Comparison of ENCODE assay signal across 9 cellular contexts in genomic region chr2:47002480-47003381, GRCh38.
DNase-seq lines count a peak whose midpoint lies in the region; ATAC-seq and TF ChIP-seq lines count a peak whose summit lies in the region.
"Had no signal": no experiment of that assay in that cellular context is flagged by ENCODE, and none has a peak within 500 bp of the region (broad histone marks: within the 10 kb centered on the region; RNA-seq: fewer than 3 reads in every experiment).

No MANE protein-coding gene starts in this region.

- CTCF ChIA-PET in activated B cell treated with CpG ODN at 0.5 μM for 24 hours (lab: Charles Lee): no interaction called here

- peak overlapping the region; percentile 27 to 37 for H3K27ac ChIP-seq in right atrium auricular region

- POLR2A ChIA-PET in activated B cell treated with CpG ODN at 0.5 μM for 24 hours (lab: Charles Lee): no interaction called here

- no peaks in the 10 kb centered on the region for H3K9me3 ChIP-seq in right atrium auricular region

- peak overlapping the region; percentile 24 for H3K27ac Mint-ChIP-seq in activated B cell treated with CpG ODN at 0.5 μM for 24 hours
- peak overlapping the region; percentile 7 for H3K27ac Mint-ChIP-seq in stimulated activated memory B cell treated with anti-CD40 and anti-IgM and Interleukin-4, amounts not matched to agents 10 μg/mL and 1 μg/mL and 100 μg/mL, for 72 hours

- peaks cover 23% of the 10 kb centered on the region for H3K36me3 ChIP-seq in right atrium auricular region

- ATAC-seq in activated B cell treated with CpG ODN at 0.5 μM for 24 hours (ENCODE audit: low read depth) (no peak), HG03378 (IDR thresholded peaks at IDR 0.05; ENCODE audit: unreplicated experiment) (no peak)
- ATAC-seq in stimulated activated memory B cell treated with anti-CD40 and anti-IgM and Interleukin-4, amounts not matched to agents 10 μg/mL and 1 μg/mL and 100 μg/mL, for 72 hours: peak; percentile 51

- DNase-seq in NCI-H748 (lab: John Stamatoyannopoulos, UW; ENCODE audit: unreplicated experiment): peak; percentile 30
- DNase-seq in NCI-H748 treated with DMSO at 0.1 percent for 48 hours (lab: John Stamatoyannopoulos, UW): no peak
- DNase-seq in activated B cell treated with CpG ODN at 0.5 μM for 24 hours: no peak
- peak; percentile 65 for DNase-seq in right atrium auricular region (ENCODE audit: low spot score)
- no peak for DNase-seq in activated T-cell treated with anti-CD3 and anti-CD28 coated beads for 4 hours
- no peak for DNase-seq in activated CD4-positive, CD25-positive, alpha-beta regulatory T cell (lab: John Stamatoyannopoulos, UW)

- TF ChIP-seq CTCF in activated B cell treated with CpG ODN at 0.5 μM for 24 hours (IDR thresholded peaks at IDR 0.05) (no peak), right atrium auricular region (IDR thresholded peaks at IDR 0.05) (no peak)

- H3K36me3 Mint-ChIP-seq in activated B cell treated with CpG ODN at 0.5 μM for 24 hours (ENCODE audit: low read depth): peaks cover 82% of the 10 kb centered on the region
- H3K36me3 Mint-ChIP-seq in stimulated activated memory B cell treated with anti-CD40 and anti-IgM and Interleukin-4, amounts not matched to agents 10 μg/mL and 1 μg/mL and 100 μg/mL, for 72 hours: peaks cover 62% of the 10 kb centered on the region

- no peaks in the 10 kb centered on the region for H3K4me1 Mint-ChIP-seq in activated B cell treated with CpG ODN at 0.5 μM for 24 hours
- peaks cover 9% of the 10 kb centered on the region for H3K4me1 Mint-ChIP-seq in stimulated activated memory B cell treated with anti-CD40 and anti-IgM and Interleukin-4, amounts not matched to agents 10 μg/mL and 1 μg/mL and 100 μg/mL, for 72 hours

- no peaks in the 10 kb centered on the region for H3K9me3 Mint-ChIP-seq in activated B cell treated with CpG ODN at 0.5 μM for 24 hours
- H3K9me3 Mint-ChIP-seq in stimulated activated memory B cell treated with anti-CD40 and anti-IgM and Interleukin-4, amounts not matched to agents 10 μg/mL and 1 μg/mL and 100 μg/mL, for 72 hours: no peaks in the 10 kb centered on the region

- no peaks in the 10 kb centered on the region for H3K27me3 Mint-ChIP-seq in activated B cell treated with CpG ODN at 0.5 μM for 24 hours
- H3K27me3 Mint-ChIP-seq in stimulated activated memory B cell treated with anti-CD40 and anti-IgM and Interleukin-4, amounts not matched to agents 10 μg/mL and 1 μg/mL and 100 μg/mL, for 72 hours: no peaks in the 10 kb centered on the region
- H3K27me3 Mint-ChIP-seq: B cell had no signal

- H3K4me3 Mint-ChIP-seq in activated B cell treated with CpG ODN at 0.5 μM for 24 hours: no peak overlapping the region
- no peak overlapping the region for H3K4me3 Mint-ChIP-seq in stimulated activated memory B cell treated with anti-CD40 and anti-IgM and Interleukin-4, amounts not matched to agents 10 μg/mL and 1 μg/mL and 100 μg/mL, for 72 hours
- H3K4me3 Mint-ChIP-seq: B cell had no signal

- intact Hi-C loops in activated B cell treated with CpG ODN at 0.5 μM for 24 hours (cut with micrococcal nuclease): no loop called here

- no peaks in the 10 kb centered on the region for H3K27me3 ChIP-seq in right atrium auricular region

- H3K4me3 ChIP-seq in right atrium auricular region: no peak overlapping the region

- peaks cover 0 to 70% of the 10 kb centered on the region in 2 donors for H3K4me1 ChIP-seq in right atrium auricular region

Comparison
In these comparisons a context has a peak if more than half of its experiments do, and no peak if none do; other contexts are left out.
1. DNase-seq: peak in NCI-H748 (single experiment) and right atrium auricular region (single experiment); none in NCI-H748 treated with DMSO at 0.1 percent for 48 hours (single experiment), activated B cell treated with CpG ODN at 0.5 μM for 24 hours (single experiment), activated T-cell treated with anti-CD3 and anti-CD28 coated beads for 4 hours (single experiment) and activated CD4-positive, CD25-positive, alpha-beta regulatory T cell (0 of 4).